8 cellular contexts compared by ENCODE assay signal in genomic region chr4:85196015-85196414, GRCh38.
DNase-seq lines count a peak whose midpoint lies in the region; ATAC-seq, FAIRE-seq and TF ChIP-seq lines count a peak whose summit lies in the region.
"Not testable (repeated sequence)": the region's sequence is repeated elsewhere in the genome, so short reads cannot be mapped to it uniquely, and the experiment has no call there.

No MANE protein-coding gene starts in this region.

- 7% methylated on average over 2 of the region's 7 CpGs for WGBS in A549 (ENCODE audit: missing lambda C conversion rate)
- 0% methylated on average over 5 of the region's 7 CpGs for WGBS in K562 (ENCODE audit: insufficient coverage, low coverage, missing lambda C conversion rate)
- WGBS in neuronal stem cell (ENCODE audit: extremely low coverage in 2 of 2, insufficient read length in 2 of 2, insufficient replicate concordance in 1 of 2), 2 donors, result no CpG with 5 or more reads among the region's 7 CpGs

- peak overlapping the region; percentile 72 to 85 for H3K27ac ChIP-seq in A549
- not testable (repeated sequence) for H3K27ac ChIP-seq in DND-41 (ENCODE audit: low read length); HEK293 (ENCODE audit: extremely low read depth, low read depth, low read length); MM.1S (ENCODE audit: low read length); neuronal stem cell (replicated peaks; ENCODE audit: low read length)
- H3K27ac ChIP-seq in K562 (ENCODE audit: extremely low read depth, low read depth, low read length), result peak overlapping the region; percentile 30; the same call in 1 of the 3 replicates

- CTCF ChIA-PET in A549 (lab: Yijun Ruan, JAX), result interaction anchor here (0.9 kb wide), 1 partner anchor 41 kb away, joined by 3 read pairs; no protein-coding TSS in a partner anchor
- CTCF ChIA-PET in HEK293 (lab: Yijun Ruan, JAX); K562 (lab: Yijun Ruan, JAX; ENCODE audit: low intra/inter-chr PET ratio): not testable (repeated sequence)

- H2BK120ac ChIP-seq in neuronal stem cell (ENCODE audit: low read depth, low read length), result not testable (repeated sequence)

- FAIRE-seq in A549 (lab: Jason Lieb, UNC); K562 (lab: Jason Lieb, UNC): not testable (repeated sequence)

- H2BK12ac ChIP-seq in neuronal stem cell (ENCODE audit: low read length), result not testable (repeated sequence)

- H3K4ac ChIP-seq in neuronal stem cell (ENCODE audit: low read length), result not testable (repeated sequence)

- H3K9me2 ChIP-seq in MM.1S (replicated peaks; ENCODE audit: insufficient read depth, low read length), result not testable (repeated sequence)

- H3K4me3 ChIP-seq in A549 (peak overlapping the region; percentile 34), K562 (0 out of 2 replicates have a peak overlapping the region, but pooled peaks have one; percentile 16)
- H3K4me3 ChIP-seq in DND-41 (ENCODE audit: low read depth in 1 of 2, low read length in 2 of 2); HEK293 (ENCODE audit: low read depth, low read length); MM.1S (ENCODE audit: low read length); neuronal stem cell (ENCODE audit: low read length in 2 of 2): not testable (repeated sequence)

- not testable (repeated sequence) for H3K9ac ChIP-seq in DND-41 (ENCODE audit: low read depth, low read length); MM.1S (ENCODE audit: low read length); K562 (ENCODE audit: insufficient read depth in 1 of 2, low read depth in 2 of 2, low read length in 2 of 2)
- H3K9ac ChIP-seq in neuronal stem cell (ENCODE audit: low read depth, low read length, poor library complexity), result peak overlapping the region; percentile 44

- not testable (repeated sequence) for H4K8ac ChIP-seq in neuronal stem cell (ENCODE audit: low read depth, low read length)

- H3K4me1 ChIP-seq in A549; DND-41 (ENCODE audit: insufficient read depth, low read length); HEK293 (ENCODE audit: control insufficient read depth, insufficient read depth, low read length); MM.1S (ENCODE audit: low read length); K562 (replicated peaks in 1 of 2; ENCODE audit: control insufficient read depth in 2 of 2, insufficient read depth in 2 of 2, low read length in 2 of 2); neuronal stem cell (ENCODE audit: control insufficient read depth in 2 of 2, insufficient read depth in 1 of 2, low read depth in 1 of 2, low read length in 2 of 2): not testable (repeated sequence)

- DNase-seq in A549 (ENCODE audit: low read depth in 1 of 2, low spot score in 1 of 2) (peak; percentile 18 to 89), DND-41 (peak; percentile 8), MM.1S (peak; percentile 60), NCI-H82 (lab: John Stamatoyannopoulos, UW) (peak; percentile 3), SHP77 treated with DMSO at 0.1 percent for 48 hours (lab: John Stamatoyannopoulos, UW) (peak; percentile 8), K562 (ENCODE audit: extremely low read depth in 1 of 4, low spot score in 3 of 4) (peak; percentile 11 to 54 (median 12))
- not testable (repeated sequence) for DNase-seq in neuronal stem cell (ENCODE audit: low spot score)

- peak; percentile 89 to 97 for ATAC-seq in A549
- not testable (repeated sequence) for ATAC-seq in DND-41 (ENCODE audit: insufficient read depth, low read depth)
- peak; percentile 91 for ATAC-seq in K562

- H3K9me3 ChIP-seq in A549; DND-41 (ENCODE audit: insufficient read depth, low read length, severe bottlenecking); HEK293 (ENCODE audit: control insufficient read depth, insufficient read depth, low read depth, low read length); MM.1S (replicated peaks; ENCODE audit: insufficient read depth, low read length); K562 (replicated peaks; ENCODE audit: control insufficient read depth, insufficient read depth, low read depth, low read length); neuronal stem cell (replicated peaks in 1 of 2; ENCODE audit: control insufficient read depth in 2 of 2, insufficient read depth in 1 of 2, low read depth in 1 of 2, low read length in 2 of 2): not testable (repeated sequence)

- H3F3A ChIP-seq in MM.1S (ENCODE audit: insufficient read depth, low read length), result not testable (repeated sequence)

- not testable (repeated sequence) for H4K20me1 ChIP-seq in DND-41 (ENCODE audit: insufficient read depth, low read length); MM.1S (ENCODE audit: insufficient read depth, low read length); K562 (replicated peaks; ENCODE audit: control insufficient read depth, insufficient read depth, low read length)

- H3K27me3 ChIP-seq in DND-41 (ENCODE audit: insufficient read depth, low read length, poor library complexity); MM.1S (replicated peaks; ENCODE audit: insufficient read depth, low read length); K562 (ENCODE audit: control insufficient read depth in 2 of 2, insufficient read depth in 2 of 2, low read length in 2 of 2); neuronal stem cell (ENCODE audit: control insufficient read depth in 3 of 3, insufficient read depth in 3 of 3, low read depth in 1 of 3, low read length in 3 of 3): not testable (repeated sequence)

- H2BK5ac ChIP-seq in neuronal stem cell (ENCODE audit: low read length), result not testable (repeated sequence)

- H3K23ac ChIP-seq in neuronal stem cell (ENCODE audit: low read depth, low read length, poor library complexity), result not testable (repeated sequence)

- not testable (repeated sequence) for H3K79me2 ChIP-seq in DND-41 (ENCODE audit: insufficient read depth, low read length); MM.1S (ENCODE audit: low read length); K562 (ENCODE audit: control insufficient read depth, insufficient read depth, low read length)

- TF ChIP-seq RAD21 in A549 (conservative IDR thresholded peaks at IDR 0.05 in 1 of 2, IDR thresholded peaks at IDR 0.05 in 1 of 2); K562 (CRISPR knock-in tag; conservative IDR thresholded peaks at IDR 0.05 in 1 of 2, IDR thresholded peaks at IDR 0.05 in 1 of 2): not testable (repeated sequence)

- H3K9me1 ChIP-seq in K562 (ENCODE audit: control insufficient read depth, insufficient read depth, low read length), result not testable (repeated sequence)

- H3K14ac ChIP-seq in neuronal stem cell (ENCODE audit: low read length), result not testable (repeated sequence)

- TF ChIP-seq POLR2A in A549 (IDR thresholded peaks at IDR 0.05; ENCODE audit: low read length); K562 (conservative IDR thresholded peaks at IDR 0.05): not testable (repeated sequence)

- H3K79me1 ChIP-seq in neuronal stem cell (ENCODE audit: low read depth, low read length), result not testable (repeated sequence)

- not testable (repeated sequence) for H2AFZ ChIP-seq in DND-41 (ENCODE audit: low read depth, low read length); MM.1S (ENCODE audit: low read length); neuronal stem cell (ENCODE audit: low read length)
- H2AFZ ChIP-seq in K562 (ENCODE audit: low read depth, low read length), result peak overlapping the region; percentile 81

- H4K91ac ChIP-seq in neuronal stem cell (ENCODE audit: low read depth, low read length, poor library complexity), result not testable (repeated sequence)

- TF ChIP-seq CTCF in A549 (IDR thresholded peaks at IDR 0.05); DND-41 (IDR thresholded peaks at IDR 0.05; ENCODE audit: borderline replicate concordance, extremely low read depth, low read length, poor library complexity, severe bottlenecking); HEK293 (tag by site-specific recombination; IDR thresholded peaks at IDR 0.05); MM.1S (IDR thresholded peaks at IDR 0.05; ENCODE audit: low read length); K562 (IDR thresholded peaks at IDR 0.05 in 2 of 3, conservative IDR thresholded peaks at IDR 0.05 in 1 of 3; ENCODE audit: insufficient read depth in 2 of 3, low read depth in 1 of 3, low read length in 3 of 3): not testable (repeated sequence)

- H3K4me2 ChIP-seq in A549, result peak overlapping the region; percentile 68
- H3K4me2 ChIP-seq in DND-41 (ENCODE audit: insufficient read depth, low read length); MM.1S (ENCODE audit: low read depth, low read length); neuronal stem cell (ENCODE audit: insufficient read depth, low read length, poor library complexity, severe bottlenecking): not testable (repeated sequence)
- H3K4me2 ChIP-seq in K562 (ENCODE audit: insufficient read depth, low read length), result peak overlapping the region; percentile 65

- H3K36me3 ChIP-seq in DND-41 (ENCODE audit: insufficient read depth, low read length); HEK293 (ENCODE audit: control insufficient read depth in 2 of 2, insufficient read depth in 1 of 2, low read length in 2 of 2); MM.1S (replicated peaks; ENCODE audit: insufficient read depth, low read length); K562 (ENCODE audit: control insufficient read depth, insufficient read depth, low read length); neuronal stem cell (replicated peaks in 1 of 2; ENCODE audit: control insufficient read depth in 2 of 2, insufficient read depth in 2 of 2, low read length in 2 of 2): not testable (repeated sequence)

- in situ Hi-C loops in K562 (cut with MboI), result not testable (repeated sequence)

- H3K18ac ChIP-seq in neuronal stem cell (ENCODE audit: low read length), result not testable (repeated sequence)

- BruUV-seq in K562 (replicated peaks; lab: Mats Ljungman, UMichigan), result not testable (repeated sequence)

- not testable (repeated sequence) for H2AK5ac ChIP-seq in neuronal stem cell (ENCODE audit: low read depth, low read length)

- H2BK15ac ChIP-seq in neuronal stem cell (ENCODE audit: low read length), result not testable (repeated sequence)

- intact Hi-C loops in K562 (cut with micrococcal nuclease), result not testable (repeated sequence)

- not testable (repeated sequence) for TF ChIP-seq EP300 in A549 (IDR thresholded peaks at IDR 0.05); K562 (IDR thresholded peaks at IDR 0.05; ENCODE audit: low read length)

- POLR2A ChIA-PET in A549 (lab: Yijun Ruan, JAX); HEK293 (lab: Yijun Ruan, JAX); K562 (lab: Yijun Ruan, JAX): not testable (repeated sequence)
